1 cellular context compared by ENCODE assay signal in genomic region chr9:130682490-130683121, GRCh38.
TF ChIP-seq lines count a peak whose summit lies in the region.

No MANE protein-coding gene starts in this region.

TF ChIP-seq in H1, 55 proteins besides CTCF, POLR2A, EP300 and RAD21 (continued from another document):
- TF ChIP-seq CHD7 (IDR thresholded peaks at IDR 0.05; ENCODE audit: insufficient replicate concordance, low read length) (peak; percentile 42), KDM1A (IDR thresholded peaks at IDR 0.05; ENCODE audit: borderline replicate concordance, low read length) (peak; percentile 10; the same call in 1 of the 2 replicates)
